9 cellular contexts compared by ENCODE assay signal in the genomic region with DNA sequence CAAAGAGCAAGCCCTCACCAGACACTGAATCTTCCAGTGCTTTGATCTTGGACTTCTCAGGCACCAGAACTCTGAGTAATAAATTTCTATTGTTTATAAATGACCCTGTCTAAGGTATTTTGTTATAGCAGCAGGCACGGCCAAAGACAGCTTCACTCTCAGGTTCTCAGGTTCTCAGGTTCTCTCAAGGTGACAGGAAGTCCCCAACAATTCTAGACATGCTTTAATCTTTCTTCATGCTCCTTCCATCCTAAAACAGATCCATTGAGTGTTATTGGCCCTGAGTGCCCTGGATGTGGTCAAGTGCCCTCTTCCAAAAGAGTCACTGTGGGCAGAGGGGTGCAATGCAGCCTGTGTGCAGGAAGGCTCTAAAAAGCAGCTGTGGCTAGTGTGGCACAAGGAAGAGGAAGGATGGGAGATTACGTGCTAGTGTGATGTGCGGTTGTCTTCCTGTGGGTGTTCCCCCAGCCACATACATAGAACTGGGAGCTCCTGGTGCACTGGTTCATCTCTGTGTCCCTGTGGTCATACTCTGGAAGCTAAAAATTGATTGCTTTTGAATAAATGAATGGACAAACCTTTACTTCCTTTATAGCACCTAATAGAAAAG. TPM values are rescaled to one million over a fixed set of nuclear protein-coding genes. Genes with fewer than 3 reads are reported as not detected.
DNase-seq lines count a peak whose midpoint lies in the region; ATAC-seq, FAIRE-seq and TF ChIP-seq lines count a peak whose summit lies in the region.
"Had no signal": no experiment of that assay in that cellular context is flagged by ENCODE, and none has a peak within 500 bp of the region (broad histone marks: within the 10 kb centered on the region; RNA-seq: fewer than 3 reads in every experiment).

No MANE protein-coding gene starts in this region.

- H3K36me3 Mint-ChIP-seq in activated T-cell treated with anti-CD3 and anti-CD28 coated beads, Interleukin-2, amount 50 U/mL, for 4 hours (ENCODE audit: insufficient read depth), result no peaks in the 10 kb centered on the region
- H3K36me3 Mint-ChIP-seq: neural progenitor cell had no signal

- H3K9me3 ChIP-seq in neutrophil, result no peaks in the 10 kb centered on the region
- H3K9me3 ChIP-seq: Peyer's patch had no signal

- H3K27me3 Mint-ChIP-seq in activated T-cell treated with anti-CD3 and anti-CD28 coated beads, Interleukin-2, amount 50 U/mL, for 4 hours (ENCODE audit: low read depth), result no peaks in the 10 kb centered on the region

- no peaks in the 10 kb centered on the region for H3K36me3 ChIP-seq in neutrophil
- H3K36me3 ChIP-seq: neural progenitor cell, Peyer's patch had no signal

- peak; percentile 88 for FAIRE-seq in GM12891 (lab: Jason Lieb, UNC)

- H3K4me1 Mint-ChIP-seq in activated T-cell treated with anti-CD3 and anti-CD28 coated beads, Interleukin-2, amount 50 U/mL, for 4 hours (ENCODE audit: low read depth), result peaks cover 13% of the 10 kb centered on the region

- no peak for TF ChIP-seq POLR2A in GM12891 (IDR thresholded peaks at IDR 0.05; ENCODE audit: low read depth, low read length)

- H3K27me3 ChIP-seq in neutrophil, result no peaks in the 10 kb centered on the region
- H3K27me3 ChIP-seq: neural progenitor cell, Peyer's patch had no signal

- peak overlapping the region; percentile 27 to 33 for H3K4me3 ChIP-seq in neutrophil (ENCODE audit: low read depth in 1 of 2, low read length in 1 of 2)
- H3K4me3 ChIP-seq: neural progenitor cell, Peyer's patch had no signal

- ATAC-seq in activated T-cell treated with anti-CD3 and anti-CD28 coated beads, Interleukin-2, amount 50 U/mL, for 4 hours, result peak; percentile 62 to 80

- H3K4me3 Mint-ChIP-seq in activated T-cell treated with anti-CD3 and anti-CD28 coated beads, Interleukin-2, amount 50 U/mL, for 4 hours, result no peak overlapping the region
- H3K4me3 Mint-ChIP-seq: neural progenitor cell had no signal

- H3K27ac ChIP-seq in neutrophil, result peak overlapping the region; percentile 87
- H3K27ac ChIP-seq: neural progenitor cell, Peyer's patch had no signal

- peak; percentile 51 for TF ChIP-seq CTCF in neutrophil (IDR thresholded peaks at IDR 0.05)

- DNase-seq in GM12891 (ENCODE audit: insufficient read length, low spot score) (no peak), NOMO-1 (lab: John Stamatoyannopoulos, UW; ENCODE audit: unreplicated experiment in 2 of 2) (peak; percentile 78), kidney tubule cell (ENCODE audit: low spot score) (no peak), DMS79 (lab: John Stamatoyannopoulos, UW) (no peak), A172 (ENCODE audit: low spot score) (no peak)
- no peak for DNase-seq in activated T-cell treated with anti-CD3 and anti-CD28 coated beads, Interleukin-2, amount 50 U/mL, for 4 hours

- H3K4me1 ChIP-seq in neutrophil (ENCODE audit: control insufficient read depth in 1 of 2, insufficient read depth in 1 of 2, low read depth in 1 of 2, low read length in 1 of 2), result peaks cover 66 to 69% of the 10 kb centered on the region in 2 experiments
- H3K4me1 ChIP-seq: neural progenitor cell, Peyer's patch had no signal

- no peaks in the 10 kb centered on the region for H3K9me3 Mint-ChIP-seq in activated T-cell treated with anti-CD3 and anti-CD28 coated beads, Interleukin-2, amount 50 U/mL, for 4 hours
- H3K9me3 Mint-ChIP-seq: neural progenitor cell had no signal

TF ChIP-seq in GM12891, 5 proteins besides CTCF, POLR2A, EP300 and RAD21:
- TF ChIP-seq PAX5 (IDR thresholded peaks at IDR 0.05; ENCODE audit: insufficient read depth, low read length, severe bottlenecking) (no peak), SPI1 (IDR thresholded peaks at IDR 0.05; ENCODE audit: low read depth, low read length) (0 out of 2 replicates have a peak, but pooled peaks have one; percentile 6)

RNA-seq across cellular contexts. Expression of gene RAB7A, which starts 11.0 kb away (rescaled TPM):
- polyA plus RNA-seq in GM12891 (2012; ENCODE audit: low read depth, missing spikeins), result 96.8 TPM
- total RNA-seq in activated T-cell treated with anti-CD3 and anti-CD28 coated beads, Interleukin-2, amount 50 U/mL, for 4 hours, result 100 to 1,000 TPM; 358 to 449 (median 407) TPM
- total RNA-seq in A172 (2014; rRNA removed; shearing (Covaris generic)), result 70.8 and 76.2 TPM in 2 replicates

Comparison
In these comparisons a context has a peak if more than half of its experiments do, and no peak if none do; other contexts are left out.
1. DNase-seq: peak in NOMO-1 (2 of 2); none in GM12891 (single experiment), activated T-cell treated with anti-CD3 and anti-CD28 coated beads, Interleukin-2, amount 50 U/mL, for 4 hours (single experiment), kidney tubule cell (single experiment), DMS79 (single experiment) and A172 (single experiment).